In the genomic region with DNA sequence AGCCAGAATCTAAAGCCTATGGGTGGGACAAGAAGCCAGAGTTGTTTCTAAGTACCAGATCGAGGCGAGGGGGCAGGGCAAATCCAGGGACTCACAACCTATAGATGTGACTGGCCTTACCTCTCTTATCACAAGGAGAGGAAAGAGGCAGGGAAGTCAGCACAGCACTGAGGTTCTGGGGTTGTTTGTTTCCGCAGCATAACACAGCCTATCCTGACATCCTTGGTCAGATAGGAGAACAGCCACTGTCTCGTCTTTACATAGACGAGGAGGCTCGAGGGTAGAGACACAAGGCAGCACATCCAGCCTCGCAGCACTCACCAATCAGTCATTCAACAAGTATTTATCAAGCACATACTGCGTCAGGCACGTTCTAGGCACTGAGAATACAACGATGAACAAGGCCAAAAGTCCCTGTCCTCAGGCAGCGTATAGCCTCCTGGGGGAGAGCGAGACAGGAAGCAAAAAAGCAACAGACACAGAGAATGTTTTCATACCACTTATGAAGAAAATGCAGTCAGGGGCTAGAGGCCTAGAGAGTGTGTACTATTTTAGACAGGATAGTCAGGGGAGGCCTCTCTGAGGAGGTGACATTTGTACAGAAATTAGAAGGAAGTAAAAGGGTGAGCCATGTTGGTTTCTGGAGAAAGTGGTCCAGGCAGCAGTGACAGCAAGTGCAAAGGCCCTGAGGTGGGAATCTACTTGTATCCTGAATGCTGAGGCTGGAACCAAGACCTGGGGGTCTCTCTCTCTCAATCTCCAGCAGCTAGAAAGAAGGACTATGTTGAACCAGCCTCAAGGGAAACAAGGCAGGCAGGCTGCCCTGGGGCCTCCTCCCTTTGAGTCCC, we compare ENCODE assay signal across 3 cellular contexts.
TF ChIP-seq lines count a peak whose summit lies in the region.

No MANE protein-coding gene starts in this region.

TF ChIP-seq in SK-N-SH, 30 proteins besides CTCF, POLR2A, EP300 and RAD21 (continued from another document):
- TF ChIP-seq YY1 (IDR thresholded peaks at IDR 0.05; ENCODE audit: low read depth) (no peak), ZBTB33 (IDR thresholded peaks at IDR 0.05; ENCODE audit: borderline replicate concordance, low read depth) (no peak), FOSL2 (IDR thresholded peaks at IDR 0.05; ENCODE audit: borderline replicate concordance, low read depth) (no peak), RCOR1 (IDR thresholded peaks at IDR 0.05; ENCODE audit: low read length) (no peak), MXI1 (IDR thresholded peaks at IDR 0.05; ENCODE audit: low read depth, low read length) (no peak)
- TF ChIP-seq, protein P1, sequence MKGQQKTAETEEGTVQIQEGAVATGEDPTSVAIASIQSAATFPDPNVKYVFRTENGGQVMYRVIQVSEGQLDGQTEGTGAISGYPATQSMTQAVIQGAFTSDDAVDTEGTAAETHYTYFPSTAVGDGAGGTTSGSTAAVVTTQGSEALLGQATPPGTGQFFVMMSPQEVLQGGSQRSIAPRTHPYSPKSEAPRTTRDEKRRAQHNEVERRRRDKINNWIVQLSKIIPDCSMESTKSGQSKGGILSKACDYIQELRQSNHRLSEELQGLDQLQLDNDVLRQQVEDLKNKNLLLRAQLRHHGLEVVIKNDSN (IDR thresholded peaks at IDR 0.05; ENCODE audit: borderline replicate concordance, low read depth) = no peak

TF ChIP-seq in SK-N-SH treated with all-trans-retinoic acid at 6 μM for 48 hours, 23 proteins besides CTCF, POLR2A, EP300 and RAD21 (continued from another document):
- TF ChIP-seq TOX (CRISPR knock-in tag; IDR thresholded peaks at IDR 0.05; ENCODE audit: borderline replicate concordance) = no peak
- TF ChIP-seq GLIS3 (CRISPR knock-in tag; IDR thresholded peaks at IDR 0.05) = no peak
- no peak for TF ChIP-seq ZFP30 (CRISPR knock-in tag; IDR thresholded peaks at IDR 0.05)
- TF ChIP-seq ESRRG (CRISPR knock-in tag; IDR thresholded peaks at IDR 0.05) = no peak
- no peak for TF ChIP-seq TSHZ2 (CRISPR knock-in tag; IDR thresholded peaks at IDR 0.05)
- TF ChIP-seq, protein P2, sequence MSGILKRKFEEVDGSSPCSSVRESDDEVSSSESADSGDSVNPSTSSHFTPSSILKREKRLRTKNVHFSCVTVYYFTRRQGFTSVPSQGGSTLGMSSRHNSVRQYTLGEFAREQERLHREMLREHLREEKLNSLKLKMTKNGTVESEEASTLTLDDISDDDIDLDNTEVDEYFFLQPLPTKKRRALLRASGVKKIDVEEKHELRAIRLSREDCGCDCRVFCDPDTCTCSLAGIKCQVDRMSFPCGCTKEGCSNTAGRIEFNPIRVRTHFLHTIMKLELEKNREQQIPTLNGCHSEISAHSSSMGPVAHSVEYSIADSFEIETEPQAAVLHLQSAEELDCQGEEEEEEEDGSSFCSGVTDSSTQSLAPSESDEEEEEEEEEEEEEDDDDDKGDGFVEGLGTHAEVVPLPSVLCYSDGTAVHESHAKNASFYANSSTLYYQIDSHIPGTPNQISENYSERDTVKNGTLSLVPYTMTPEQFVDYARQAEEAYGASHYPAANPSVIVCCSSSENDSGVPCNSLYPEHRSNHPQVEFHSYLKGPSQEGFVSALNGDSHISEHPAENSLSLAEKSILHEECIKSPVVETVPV (CRISPR knock-in tag; IDR thresholded peaks at IDR 0.05) = no peak
- TF ChIP-seq PPARA (CRISPR knock-in tag; IDR thresholded peaks at IDR 0.05; ENCODE audit: borderline replicate concordance) = no peak
- TF ChIP-seq BACH2 (CRISPR knock-in tag; IDR thresholded peaks at IDR 0.05; ENCODE audit: borderline replicate concordance) = no peak
- TF ChIP-seq, protein P3, sequence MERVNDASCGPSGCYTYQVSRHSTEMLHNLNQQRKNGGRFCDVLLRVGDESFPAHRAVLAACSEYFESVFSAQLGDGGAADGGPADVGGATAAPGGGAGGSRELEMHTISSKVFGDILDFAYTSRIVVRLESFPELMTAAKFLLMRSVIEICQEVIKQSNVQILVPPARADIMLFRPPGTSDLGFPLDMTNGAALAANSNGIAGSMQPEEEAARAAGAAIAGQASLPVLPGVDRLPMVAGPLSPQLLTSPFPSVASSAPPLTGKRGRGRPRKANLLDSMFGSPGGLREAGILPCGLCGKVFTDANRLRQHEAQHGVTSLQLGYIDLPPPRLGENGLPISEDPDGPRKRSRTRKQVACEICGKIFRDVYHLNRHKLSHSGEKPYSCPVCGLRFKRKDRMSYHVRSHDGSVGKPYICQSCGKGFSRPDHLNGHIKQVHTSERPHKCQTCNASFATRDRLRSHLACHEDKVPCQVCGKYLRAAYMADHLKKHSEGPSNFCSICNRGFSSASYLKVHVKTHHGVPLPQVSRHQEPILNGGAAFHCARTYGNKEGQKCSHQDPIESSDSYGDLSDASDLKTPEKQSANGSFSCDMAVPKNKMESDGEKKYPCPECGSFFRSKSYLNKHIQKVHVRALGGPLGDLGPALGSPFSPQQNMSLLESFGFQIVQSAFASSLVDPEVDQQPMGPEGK (CRISPR knock-in tag; IDR thresholded peaks at IDR 0.05; ENCODE audit: borderline replicate concordance) = no peak

TF ChIP-seq in H1, 55 proteins besides CTCF, POLR2A, EP300 and RAD21 (continued from another document):
- TF ChIP-seq, protein P4, sequence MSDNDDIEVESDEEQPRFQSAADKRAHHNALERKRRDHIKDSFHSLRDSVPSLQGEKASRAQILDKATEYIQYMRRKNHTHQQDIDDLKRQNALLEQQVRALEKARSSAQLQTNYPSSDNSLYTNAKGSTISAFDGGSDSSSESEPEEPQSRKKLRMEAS (IDR thresholded peaks at IDR 0.05) = no peak
- 0 out of 2 replicates have a peak, but pooled peaks have one; percentile 33 for TF ChIP-seq KDM1A (IDR thresholded peaks at IDR 0.05; ENCODE audit: borderline replicate concordance, low read length)
